20 cellular contexts compared by ENCODE assay signal in the genomic region with DNA sequence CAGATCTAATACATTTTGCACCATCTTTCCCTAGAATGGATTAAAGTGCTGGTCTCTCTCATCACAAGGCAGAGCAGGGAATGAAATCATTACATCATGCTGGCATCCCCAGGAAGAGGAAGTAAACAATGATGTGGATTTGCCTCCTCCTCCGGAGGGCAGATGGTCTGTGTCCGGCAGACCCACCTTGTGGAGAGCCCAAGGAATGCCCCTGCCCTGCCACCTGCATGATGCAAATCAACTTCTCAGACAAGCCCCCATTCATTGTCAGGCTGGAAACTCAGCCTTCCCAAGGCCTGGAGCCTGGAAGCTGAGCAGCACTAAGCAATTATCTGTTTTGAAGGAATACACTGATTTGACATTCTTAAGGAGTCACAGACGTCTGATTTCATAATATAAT.
DNase-seq lines count a peak whose midpoint lies in the region; ATAC-seq lines count a peak whose summit lies in the region.
"Had no signal": no experiment of that assay in that cellular context is flagged by ENCODE, and none has a peak within 500 bp of the region (broad histone marks: within the 10 kb centered on the region; RNA-seq: fewer than 3 reads in every experiment).

No MANE protein-coding gene starts in this region.

- H3K4me3 ChIP-seq in H7 (ENCODE audit: insufficient read depth, low read depth, low read length), result no peak overlapping the region
- H3K4me3 ChIP-seq in SK-N-MC, result no peak overlapping the region
- H3K4me3 ChIP-seq: BLaER1 treated with 17β-estradiol and CSF1 and Interleukin-3, amounts not matched to agents 10 nM and 100 nM; PC-9 had no signal

- ATAC-seq in GM18909 (IDR thresholded peaks at IDR 0.05; ENCODE audit: poor library complexity, unreplicated experiment) (no peak), HG03460 (IDR thresholded peaks at IDR 0.05; ENCODE audit: unreplicated experiment) (no peak), HG02610 (IDR thresholded peaks at IDR 0.05; ENCODE audit: unreplicated experiment) (no peak)
- ATAC-seq: HepG2, T-helper 17 cell had no signal

- H3K9me3 ChIP-seq in SK-N-MC (ENCODE audit: low read depth, low read length), result no peaks in the 10 kb centered on the region

- H3K27ac ChIP-seq in SK-N-MC, result 0 out of 2 replicates have a peak overlapping the region, but pooled peaks have one; percentile 43
- H3K27ac ChIP-seq: BLaER1 treated with 17β-estradiol and CSF1 and Interleukin-3, amounts not matched to agents 10 nM and 100 nM; PC-9; RWPE1 had no signal

- no peak overlapping the region for H3K9ac ChIP-seq in SK-N-MC (ENCODE audit: insufficient read length)
- H3K9ac ChIP-seq: BLaER1 treated with 17β-estradiol and CSF1 and Interleukin-3, amounts not matched to agents 10 nM and 100 nM had no signal

- DNase-seq in COR-L47 (lab: John Stamatoyannopoulos, UW), result peak; percentile 12
- peak; percentile 56 for DNase-seq in H7
- no peak for DNase-seq in SK-N-MC (ENCODE audit: low read depth, low spot score)
- DNase-seq in iPS-NIHi11 (ENCODE audit: low spot score), result peak; percentile 39
- DNase-seq in activated CD4-positive, alpha-beta T cell treated with anti-CD3 and anti-CD28 coated beads for 1 hour, result no peak
- DNase-seq: DMS79 treated with DMSO at 0.1 percent for 48 hours, KBM-7, NCI-H1105 treated with DMSO at 0.1 percent for 48 hours, NCI-H1694, NCI-H2081 treated with DMSO at 0.1 percent for 48 hours, NCI-H226, NCI-H774, PC-9, T-helper 17 cell had no signal

- no peaks in the 10 kb centered on the region for H3K27me3 ChIP-seq in H7 (ENCODE audit: control insufficient read depth, insufficient read depth, low read length)
- H3K27me3 ChIP-seq: BLaER1 treated with 17β-estradiol and CSF1 and Interleukin-3, amounts not matched to agents 10 nM and 100 nM had no signal

- H3K36me3 ChIP-seq in H7 (replicated peaks; ENCODE audit: control insufficient read depth, insufficient read depth, low read length) (no peaks in the 10 kb centered on the region), SK-N-MC (ENCODE audit: insufficient read depth, low read length) (no peaks in the 10 kb centered on the region)
- H3K36me3 ChIP-seq: BLaER1 treated with 17β-estradiol and CSF1 and Interleukin-3, amounts not matched to agents 10 nM and 100 nM had no signal

Comparison
In these comparisons a context has a peak if more than half of its experiments do, and no peak if none do; other contexts are left out.
1. DNase-seq: peak in COR-L47 (single experiment), H7 (single experiment) and iPS-NIHi11 (single experiment); none in SK-N-MC (single experiment) and activated CD4-positive, alpha-beta T cell treated with anti-CD3 and anti-CD28 coated beads for 1 hour (single experiment).